ENCODE assay signal across 1 cellular context in genomic region chr11:252666-253065, GRCh38.
TF ChIP-seq lines count a peak whose summit lies in the region.

No MANE protein-coding gene starts in this region.

TF ChIP-seq in K562, 482 proteins besides CTCF, POLR2A, EP300 and RAD21:
- TF ChIP-seq ZBTB11 (CRISPR knock-in tag; IDR thresholded peaks at IDR 0.05) (no peak), POLR2AphosphoS5 (IDR thresholded peaks at IDR 0.05; ENCODE audit: control insufficient read depth, insufficient read depth, low read depth, low read length) (peak; percentile 12; the same call in 1 of the 2 replicates)
